26 cellular contexts compared by ENCODE assay signal in genomic region chr9:130198501-130199179, GRCh38. TPM values are rescaled to one million over a fixed set of nuclear protein-coding genes. Genes with fewer than 3 reads are reported as not detected.
DNase-seq lines count a peak whose midpoint lies in the region; ATAC-seq, FAIRE-seq and TF ChIP-seq lines count a peak whose summit lies in the region.
"Had no signal": no experiment of that assay in that cellular context is flagged by ENCODE, and none has a peak within 500 bp of the region (broad histone marks: within the 10 kb centered on the region; RNA-seq: fewer than 3 reads in every experiment).

No MANE protein-coding gene starts in this region.

- intact Hi-C loops in pancreas (cut with DNase I) (no loop called here), Caco-2 (cut with micrococcal nuclease; ENCODE audit: unreplicated experiment) (no loop called here)

- no peak overlapping the region for H3K27ac ChIP-seq in GM23338 (ENCODE audit: low read depth)
- H3K27ac ChIP-seq in esophagus (ENCODE audit: low read depth in 2 of 2, low read length in 1 of 2) = peak overlapping the region; percentile 73 to 89
- H3K27ac ChIP-seq in pancreas = no peak overlapping the region
- H3K27ac ChIP-seq: heart right ventricle, HL-60 had no signal

- WGBS in esophagus, 2 donors = 56 to 62% methylated on average over 12 of the region's 12 CpGs
- 48 to 55% methylated on average over 12 of the region's 12 CpGs for WGBS in pancreas, 2 donors

- H3K4me2 ChIP-seq in GM23338 = no peak overlapping the region

- peaks cover 25% of the 10 kb centered on the region for H3K79me2 ChIP-seq in GM23338 (replicated peaks; ENCODE audit: insufficient read depth)

- ATAC-seq in GM23338 (no peak), T-helper 17 cell (no peak), pancreas (peak; percentile 34 to 80 (median 60)), GM18517 (IDR thresholded peaks at IDR 0.05; ENCODE audit: unreplicated experiment) (no peak)
- ATAC-seq: effector memory CD8-positive, alpha-beta T cell; GM12878; heart right ventricle; natural killer cell treated with Interleukin-12 subunit alpha and Interleukin-12 subunit beta and Interleukin-15 and Interleukin-18, amount 100 ng/mL, for 72 hours had no signal

- H3K36me3 Mint-ChIP-seq in GM23338 (ENCODE audit: low read depth) (no peaks in the 10 kb centered on the region), T-helper 17 cell (ENCODE audit: low read depth) (no peaks in the 10 kb centered on the region), Caco-2 (ENCODE audit: insufficient read depth, unreplicated experiment) (no peaks in the 10 kb centered on the region)
- H3K36me3 Mint-ChIP-seq: CD14-positive monocyte; IgD-negative memory B cell; natural killer cell treated with Interleukin-12 subunit alpha and Interleukin-12 subunit beta and Interleukin-15 and Interleukin-18, amount 100 ng/mL, for 72 hours had no signal

- POLR2A ChIA-PET in Caco-2 (lab: Charles Lee) (no interaction called here), HEK293T (lab: Yijun Ruan, JAX) (no interaction called here)

- H3K27me3 ChIP-seq in GM23338 (ENCODE audit: insufficient read depth) (no peaks in the 10 kb centered on the region), esophagus (ENCODE audit: control insufficient read depth in 1 of 2, insufficient read depth in 2 of 2, low read length in 2 of 2) (no peaks in the 10 kb centered on the region), pancreas (no peaks in the 10 kb centered on the region), Caco-2 (replicated peaks; ENCODE audit: control insufficient read depth, insufficient read depth, low read length) (no peaks in the 10 kb centered on the region)
- H3K27me3 ChIP-seq: heart right ventricle had no signal

- TF ChIP-seq CTCF in GM23338 (conservative IDR thresholded peaks at IDR 0.05; ENCODE audit: low read depth in 2 of 2) (no peak), pancreas (IDR thresholded peaks at IDR 0.05) (no peak), Caco-2 (IDR thresholded peaks at IDR 0.05; ENCODE audit: insufficient read depth in 1 of 2, low read depth in 1 of 2, low read length in 1 of 2, severe bottlenecking in 1 of 2, unreplicated experiment in 1 of 2) (no peak)

- H3K27me3 Mint-ChIP-seq in GM23338 (ENCODE audit: insufficient read depth, low read depth, poor library complexity) (peaks cover 9% of the 10 kb centered on the region), T-helper 17 cell (no peaks in the 10 kb centered on the region), Caco-2 (ENCODE audit: insufficient read depth, unreplicated experiment) (no peaks in the 10 kb centered on the region)
- H3K27me3 Mint-ChIP-seq: natural killer cell treated with Interleukin-12 subunit alpha and Interleukin-12 subunit beta and Interleukin-15 and Interleukin-18, amount 100 ng/mL, for 72 hours; progenitor cell of endocrine pancreas had no signal

- H4K20me1 ChIP-seq in GM23338 (replicated peaks; ENCODE audit: insufficient read depth) = no peaks in the 10 kb centered on the region

- no peak overlapping the region for H2AFZ ChIP-seq in GM23338

- no peak for FAIRE-seq in pancreas (lab: Jason Lieb, UNC)
- FAIRE-seq: GM12878, islet of Langerhans, small intestine, TTC549 had no signal

- DNase-seq in GM23338 (ENCODE audit: low spot score) (no peak), T-helper 17 cell (no peak), pancreas (peak in 3 of 6 donors; percentile 36 to 64 (median 49)), NCI-H128 (lab: John Stamatoyannopoulos, UW; ENCODE audit: unreplicated experiment) (no peak), Caco-2 (no peak), HEK293T (ENCODE audit: extremely low spot score) (no peak)
- DNase-seq: activated CD4-positive, alpha-beta T cell treated with anti-CD3 and anti-CD28 coated beads for 48 hours; DMS53; effector memory CD8-positive, alpha-beta T cell; heart right ventricle; NCI-H187; small intestine; stimulated activated CD4-positive, alpha-beta T cell treated with anti-CD3 and anti-CD28 coated beads, Interleukin-4, amount 100 ng/mL, for 1 hour; SW 1271 had no signal

- no peaks in the 10 kb centered on the region for H3K9me2 ChIP-seq in GM23338 (ENCODE audit: insufficient read depth)

- H3K4me3 Mint-ChIP-seq in GM23338 (no peak overlapping the region), T-helper 17 cell (no peak overlapping the region), Caco-2 (ENCODE audit: unreplicated experiment) (no peak overlapping the region)
- H3K4me3 Mint-ChIP-seq: CD14-positive monocyte; effector memory CD8-positive, alpha-beta T cell; IgD-negative memory B cell; natural killer cell treated with Interleukin-12 subunit alpha and Interleukin-12 subunit beta and Interleukin-15 and Interleukin-18, amount 100 ng/mL, for 72 hours had no signal

- no TSS peak for BruUV-seq in Caco-2 (replicated peaks; lab: Mats Ljungman, UMichigan)

- H3K27ac Mint-ChIP-seq in GM23338 (peak overlapping the region; percentile 63; the same call in 1 of the 2 replicates), T-helper 17 cell (peak overlapping the region; percentile 9), Caco-2 (ENCODE audit: unreplicated experiment) (no peak overlapping the region)
- H3K27ac Mint-ChIP-seq: activated T-helper 2 cell treated with anti-CD3 and anti-CD28 coated beads, Interferon-gamma antibody, Interleukin-2, Interleukin-4, amounts not matched to agents 10 μg/mL and 5 μg/mL and 100 μg/mL, durations not matched to agents 14 hours and 24 hours and 36 hours; CD14-positive monocyte; IgD-negative memory B cell; natural killer cell treated with Interleukin-12 subunit alpha and Interleukin-12 subunit beta and Interleukin-15 and Interleukin-18, amount 100 ng/mL, for 72 hours had no signal

- H3K4me1 Mint-ChIP-seq in GM23338 = peaks cover 17% of the 10 kb centered on the region
- H3K4me1 Mint-ChIP-seq in T-helper 17 cell = peaks cover 2% of the 10 kb centered on the region
- peaks cover 12% of the 10 kb centered on the region for H3K4me1 Mint-ChIP-seq in Caco-2 (ENCODE audit: low read depth, unreplicated experiment)
- H3K4me1 Mint-ChIP-seq: CD14-positive monocyte had no signal

- H3K4me1 ChIP-seq in GM23338 (ENCODE audit: insufficient read depth) (no peaks in the 10 kb centered on the region; the same call in 1 of the 2 replicates), esophagus (ENCODE audit: control insufficient read depth in 2 of 2, insufficient read depth in 2 of 2, low read length in 1 of 2) (peaks cover 17 to 38% of the 10 kb centered on the region in 2 donors), pancreas (peaks cover 0 to 8% (median 0%) of the 10 kb centered on the region in 3 donors), Caco-2 (peaks cover 6% of the 10 kb centered on the region; the same call in 1 of the 2 replicates)
- H3K4me1 ChIP-seq: HAP-1 had no signal

- H3K9me3 ChIP-seq in T-helper 17 cell (ENCODE audit: control insufficient read depth, low read length, poor library complexity, severe bottlenecking) (no peaks in the 10 kb centered on the region), esophagus (ENCODE audit: control insufficient read depth in 2 of 2, insufficient read depth in 1 of 2, low read depth in 1 of 2, low read length in 1 of 2) (no peaks in the 10 kb centered on the region), pancreas (no peaks in the 10 kb centered on the region), Caco-2 (no peaks in the 10 kb centered on the region)
- H3K9me3 ChIP-seq: HAP-1, heart right ventricle had no signal

- H3K4me3 ChIP-seq in GM23338 (no peak overlapping the region), esophagus (ENCODE audit: low read depth in 1 of 2, low read length in 2 of 2) (no peak overlapping the region), pancreas (no peak overlapping the region), Caco-2 (ENCODE audit: low read depth, low read length) (no peak overlapping the region)
- H3K4me3 ChIP-seq: GM12878, HAP-1, heart right ventricle had no signal

- H3F3A ChIP-seq in GM23338 (replicated peaks; ENCODE audit: low read depth) = no peaks in the 10 kb centered on the region

- H3K36me3 ChIP-seq in GM23338 (ENCODE audit: insufficient read depth) = no peaks in the 10 kb centered on the region
- no peaks in the 10 kb centered on the region for H3K36me3 ChIP-seq in esophagus (ENCODE audit: control insufficient read depth in 2 of 2, insufficient read depth in 2 of 2, low read length in 1 of 2)
- no peaks in the 10 kb centered on the region for H3K36me3 ChIP-seq in pancreas
- H3K36me3 ChIP-seq in Caco-2 (ENCODE audit: control insufficient read depth, insufficient read depth, low read length) = no peaks in the 10 kb centered on the region
- H3K36me3 ChIP-seq: HAP-1, heart right ventricle had no signal

- H3K9me3 Mint-ChIP-seq in GM23338 (no peaks in the 10 kb centered on the region), Caco-2 (ENCODE audit: unreplicated experiment) (no peaks in the 10 kb centered on the region)
- H3K9me3 Mint-ChIP-seq: activated T-helper 2 cell treated with anti-CD3 and anti-CD28 coated beads, Interferon-gamma antibody, Interleukin-2, Interleukin-4, amounts not matched to agents 10 μg/mL and 5 μg/mL and 100 μg/mL, durations not matched to agents 14 hours and 24 hours and 36 hours; CD14-positive monocyte; effector memory CD8-positive, alpha-beta T cell; IgD-negative memory B cell; natural killer cell treated with Interleukin-12 subunit alpha and Interleukin-12 subunit beta and Interleukin-15 and Interleukin-18, amount 100 ng/mL, for 72 hours had no signal

- CTCF ChIA-PET in Caco-2 (lab: Charles Lee) (no interaction called here), HEK293T (lab: Yijun Ruan, JAX) (interaction anchor here (0.7 kb wide), 1 partner anchor 157 kb away, joined by 3 read pairs; no protein-coding TSS in a partner anchor)

TF ChIP-seq in GM23338, 12 proteins besides CTCF, POLR2A, EP300 and RAD21 (continues in another document):
- TF ChIP-seq NANOG (IDR thresholded peaks at IDR 0.05; ENCODE audit: borderline replicate concordance) = no peak

TF ChIP-seq in HEK293T, 16 proteins besides CTCF, POLR2A, EP300 and RAD21 (continues in another document):
- TF ChIP-seq FOXK2 (IDR thresholded peaks at IDR 0.05) (no peak), SP1 (IDR thresholded peaks at IDR 0.05) (no peak), ELF4 (IDR thresholded peaks at IDR 0.05) (no peak), HDGF (IDR thresholded peaks at IDR 0.05; ENCODE audit: borderline replicate concordance) (no peak), ZNF384 (IDR thresholded peaks at IDR 0.05) (no peak), SUZ12 (IDR thresholded peaks at IDR 0.05) (no peak), L3MBTL2 (conservative IDR thresholded peaks at IDR 0.05) (no peak), NFRKB (IDR thresholded peaks at IDR 0.05) (no peak), LEF1 (IDR thresholded peaks at IDR 0.05; ENCODE audit: borderline replicate concordance) (no peak), ARNT (IDR thresholded peaks at IDR 0.05) (no peak), FOXM1 (IDR thresholded peaks at IDR 0.05; ENCODE audit: borderline replicate concordance) (no peak)

RNA-seq across cellular contexts. Expression of gene NCS1, which starts 26.4 kb away (rescaled TPM):
- total RNA-seq in GM23338 (2014; rRNA removed; shearing (Covaris generic)) = 28.8 and 34.3 TPM in 2 replicates
- 8.2 and 10.3 TPM in 2 replicates for polyA plus RNA-seq in GM23338 (2016; fragmentation: Nextera tagmentation; extraction: Ambion mirVana)
- under 1 TPM; 0.12 to 0.31 TPM for total RNA-seq in T-helper 17 cell
- polyA plus RNA-seq in esophagus = 10 to 100 TPM; 12.8 to 16.4 TPM
- 1 to 10 TPM; 3.0 to 8.6 (median 5.5) TPM for total RNA-seq in pancreas
- polyA plus RNA-seq in pancreas = 1 to 10 TPM; 4.7 to 4.8 TPM
- 18.2 and 19.1 TPM in 2 replicates for total RNA-seq in Caco-2 (2022)
- polyA plus RNA-seq: CD14-positive monocyte, IgD-negative memory B cell had no signal

Comparison
In these comparisons a context has a peak if more than half of its experiments do, and no peak if none do; other contexts are left out.
1. ATAC-seq: peak in pancreas (4 of 4); none in GM23338 (single experiment), T-helper 17 cell (single experiment) and GM18517 (single experiment).
2. H3K27ac ChIP-seq: peak in esophagus (2 of 2); none in GM23338 (single experiment) and pancreas (0 of 4).